Comparison of ENCODE assay signal across 11 cellular contexts in the genomic region with DNA sequence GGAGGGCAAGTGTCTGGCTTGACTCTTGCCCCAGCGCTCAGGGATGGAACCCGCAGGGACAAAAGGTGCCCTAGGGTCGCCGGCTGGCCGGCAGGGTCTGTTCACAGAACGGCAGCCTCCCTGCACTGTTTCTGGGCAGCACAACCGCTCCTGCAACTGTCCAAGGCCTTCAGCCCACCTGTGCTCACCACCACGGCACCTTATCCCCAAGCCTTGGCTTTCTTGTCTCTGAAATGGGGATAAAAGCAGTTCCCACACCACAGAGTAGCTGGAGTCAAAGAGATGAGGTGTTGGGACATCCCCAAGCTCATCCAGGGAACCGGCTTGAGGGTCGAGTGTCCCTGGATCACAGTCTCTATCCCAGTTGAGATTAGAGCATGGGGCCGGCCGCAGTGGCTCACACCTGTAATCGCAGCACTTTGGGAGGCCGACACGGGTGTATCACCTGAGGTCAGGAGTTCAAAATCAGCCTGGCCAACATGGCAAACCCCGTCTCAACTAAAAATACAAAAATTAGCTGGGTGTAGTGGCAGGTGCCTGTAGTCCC. TPM values are rescaled to one million over a fixed set of nuclear protein-coding genes. Genes with fewer than 3 reads are reported as not detected.
DNase-seq lines count a peak whose midpoint lies in the region; ATAC-seq and TF ChIP-seq lines count a peak whose summit lies in the region.
"Had no signal": no experiment of that assay in that cellular context is flagged by ENCODE, and none has a peak within 500 bp of the region (broad histone marks: within the 10 kb centered on the region; RNA-seq: fewer than 3 reads in every experiment).

No MANE protein-coding gene starts in this region.

- no peak for TF ChIP-seq CTCF in mesothelial cell of epicardium (IDR thresholded peaks at IDR 0.05; ENCODE audit: unreplicated experiment)

- no peaks in the 10 kb centered on the region for H3K9me3 Mint-ChIP-seq in activated naive CD8-positive, alpha-beta T cell (ENCODE audit: low read depth)
- no peaks in the 10 kb centered on the region for H3K9me3 Mint-ChIP-seq in mesothelial cell of epicardium

- H3K27ac Mint-ChIP-seq in activated naive CD8-positive, alpha-beta T cell: no peak overlapping the region
- H3K27ac Mint-ChIP-seq in mesothelial cell of epicardium: no peak overlapping the region

- H3K36me3 Mint-ChIP-seq in activated naive CD8-positive, alpha-beta T cell: no peaks in the 10 kb centered on the region
- H3K36me3 Mint-ChIP-seq in mesothelial cell of epicardium: no peaks in the 10 kb centered on the region

- H3K4me3 Mint-ChIP-seq in activated naive CD8-positive, alpha-beta T cell: peak overlapping the region; percentile 67
- peak overlapping the region; percentile 63 for H3K4me3 Mint-ChIP-seq in mesothelial cell of epicardium

- peaks cover 7% of the 10 kb centered on the region for H3K27me3 Mint-ChIP-seq in activated naive CD8-positive, alpha-beta T cell
- H3K27me3 Mint-ChIP-seq in mesothelial cell of epicardium (ENCODE audit: low read depth): peaks cover 17% of the 10 kb centered on the region

- no peak for ATAC-seq in GM21423 (IDR thresholded peaks at IDR 0.05; ENCODE audit: unreplicated experiment)
- ATAC-seq: body of pancreas had no signal

- peak; percentile 33 for DNase-seq in activated effector memory CD4-positive, alpha-beta T cell treated with anti-CD3 and anti-CD28 coated beads, Interleukin-2, amount 50 U/mL, for 16 hours
- DNase-seq in activated effector memory CD4-positive, alpha-beta T cell treated with Interleukin-2 at 50 U/mL for 16 hours: no peak
- DNase-seq in mesothelial cell of epicardium (ENCODE audit: low spot score in 2 of 2, unreplicated experiment in 2 of 2): no peak
- no peak for DNase-seq in CD1c-positive myeloid dendritic cell (ENCODE audit: extremely low spot score)
- no peak for DNase-seq in NCI-H69 (lab: John Stamatoyannopoulos, UW)
- DNase-seq: left ventricle myocardium inferior, NCI-H510A had no signal

- H3K4me1 Mint-ChIP-seq in activated naive CD8-positive, alpha-beta T cell (ENCODE audit: low read depth): peaks cover 5% of the 10 kb centered on the region
- peaks cover 3% of the 10 kb centered on the region for H3K4me1 Mint-ChIP-seq in mesothelial cell of epicardium

- H3K27ac ChIP-seq in temporal lobe (ENCODE audit: low read depth, low read length): peak overlapping the region; percentile 99
- H3K27ac ChIP-seq: body of pancreas, left ventricle myocardium inferior had no signal

RNA-seq across cellular contexts. Expression of a gene that starts 4.7 kb away (rescaled TPM):
- 3.4 to 6.0 TPM (median 4.1 TPM) in 3 replicates for total RNA-seq in mesothelial cell of epicardium
- 0.74 TPM for total RNA-seq in temporal lobe
